ENCODE assay signal across 9 cellular contexts in the genomic region with DNA sequence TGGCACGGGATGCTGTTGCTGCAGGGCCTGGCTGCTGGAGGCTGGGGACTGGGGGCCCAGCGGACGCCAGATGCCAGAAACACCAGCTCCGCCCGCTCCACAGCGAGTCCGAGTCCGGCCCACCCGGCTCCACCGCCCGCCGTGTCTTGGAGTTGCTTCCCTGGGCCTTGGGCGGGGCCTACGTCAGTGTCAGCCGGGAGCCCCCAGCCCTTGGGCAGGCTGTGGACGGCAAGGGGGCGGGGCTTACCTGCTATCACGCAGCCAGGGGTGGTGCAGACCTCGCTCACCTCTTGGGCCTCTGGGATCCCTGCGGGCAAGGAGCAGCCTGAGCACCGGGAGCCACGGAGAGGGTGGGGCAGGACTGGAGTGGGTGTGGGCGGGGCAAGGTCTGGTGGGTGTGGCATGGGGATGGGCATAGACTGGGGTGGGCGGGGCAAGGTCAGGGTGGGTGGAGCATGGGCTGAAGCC. TPM values are rescaled to one million over a fixed set of nuclear protein-coding genes. Genes with fewer than 3 reads are reported as not detected.
DNase-seq lines count a peak whose midpoint lies in the region; ATAC-seq and TF ChIP-seq lines count a peak whose summit lies in the region.
"Had no signal": no experiment of that assay in that cellular context is flagged by ENCODE, and none has a peak within 500 bp of the region (broad histone marks: within the 10 kb centered on the region; RNA-seq: fewer than 3 reads in every experiment).

No MANE protein-coding gene starts in this region.

- peak; percentile 36 for ATAC-seq in T-helper 17 cell
- no peak for ATAC-seq in HG03175 (IDR thresholded peaks at IDR 0.05; ENCODE audit: unreplicated experiment)

- TF ChIP-seq EP300 in suprapubic skin (IDR thresholded peaks at IDR 0.05) = no peak

- H3K4me3 ChIP-seq in mammary epithelial cell (replicated peaks in 1 of 3; ENCODE audit: insufficient read depth in 1 of 3, low read depth in 2 of 3, low read length in 3 of 3) (no peak overlapping the region), hepatocyte (no peak overlapping the region), suprapubic skin (peak overlapping the region; percentile 2)
- H3K4me3 ChIP-seq: tibial artery had no signal

- H3K36me3 Mint-ChIP-seq in MCF 10A (ENCODE audit: insufficient read depth, unreplicated experiment) (no peaks in the 10 kb centered on the region), T-helper 17 cell (ENCODE audit: low read depth) (no peaks in the 10 kb centered on the region)

- H3K27ac Mint-ChIP-seq in MCF 10A (ENCODE audit: low read depth, unreplicated experiment) (no peak overlapping the region), T-helper 17 cell (no peak overlapping the region)

- H3K4me2 ChIP-seq in mammary epithelial cell (ENCODE audit: insufficient read depth, low read depth, low read length) = no peak overlapping the region
- peak overlapping the region; percentile 47 for H3K4me2 ChIP-seq in hepatocyte

- H3K27me3 ChIP-seq in mammary epithelial cell (ENCODE audit: insufficient read depth, low read length) (peaks cover 6% of the 10 kb centered on the region), hepatocyte (no peaks in the 10 kb centered on the region), suprapubic skin (peaks cover 27% of the 10 kb centered on the region)

- H3K4me3 Mint-ChIP-seq in MCF 10A (ENCODE audit: unreplicated experiment) = no peak overlapping the region
- no peak overlapping the region for H3K4me3 Mint-ChIP-seq in T-helper 17 cell

- intact Hi-C loops in MCF 10A (cut with micrococcal nuclease) = no loop called here
- intact Hi-C loops in mammary epithelial cell (cut with micrococcal nuclease) = no loop called here

- BruUV-seq in MCF 10A (replicated peaks; lab: Mats Ljungman, UMichigan) = no TSS peak
- BruUV-seq in mammary epithelial cell (replicated peaks; lab: Mats Ljungman, UMichigan) = no TSS peak

- H3K9me3 Mint-ChIP-seq in MCF 10A (ENCODE audit: unreplicated experiment) = peaks cover 12% of the 10 kb centered on the region

- no peaks in the 10 kb centered on the region for H3K9me3 ChIP-seq in mammary epithelial cell (replicated peaks; ENCODE audit: insufficient read depth, low read length)
- peaks cover 4% of the 10 kb centered on the region for H3K9me3 ChIP-seq in T-helper 17 cell (ENCODE audit: control insufficient read depth, low read length, poor library complexity, severe bottlenecking)
- H3K9me3 ChIP-seq in hepatocyte (ENCODE audit: low read depth) = no peaks in the 10 kb centered on the region
- H3K9me3 ChIP-seq in suprapubic skin = peaks cover 15% of the 10 kb centered on the region

- TF ChIP-seq CTCF in MCF 10A (IDR thresholded peaks at IDR 0.05; ENCODE audit: unreplicated experiment) = no peak
- no peak for TF ChIP-seq CTCF in mammary epithelial cell (conservative IDR thresholded peaks at IDR 0.05 in 1 of 2, IDR thresholded peaks at IDR 0.05 in 1 of 2; ENCODE audit: extremely low read depth in 1 of 2, insufficient read depth in 1 of 2, low read depth in 1 of 2, low read length in 2 of 2)
- no peak for TF ChIP-seq CTCF in hepatocyte (IDR thresholded peaks at IDR 0.05; ENCODE audit: poor library complexity)
- no peak for TF ChIP-seq CTCF in suprapubic skin (IDR thresholded peaks at IDR 0.05)

- H3K79me2 ChIP-seq in mammary epithelial cell (ENCODE audit: insufficient read depth, low read length) = no peaks in the 10 kb centered on the region
- H3K79me2 ChIP-seq in hepatocyte = no peaks in the 10 kb centered on the region

- DNase-seq in MCF 10A (ENCODE audit: unreplicated experiment) (peak; percentile 16), mammary epithelial cell (no peak), T-helper 17 cell (peak in 1 of 3 donors; percentile 7), hepatocyte (ENCODE audit: low spot score) (peak; percentile 78), suprapubic skin (ENCODE audit: low spot score in 2 of 2) (peak; percentile 61 to 77), SW 1271 (lab: John Stamatoyannopoulos, UW) (no peak), NCI-H1048 (lab: John Stamatoyannopoulos, UW) (no peak)

- POLR2A ChIA-PET in MCF 10A (lab: Yijun Ruan, JAX) = no interaction called here

- H3K27me3 Mint-ChIP-seq in MCF 10A (ENCODE audit: insufficient read depth, unreplicated experiment) (peaks cover 12% of the 10 kb centered on the region), T-helper 17 cell (no peaks in the 10 kb centered on the region)

- no peaks in the 10 kb centered on the region for H3K4me1 Mint-ChIP-seq in MCF 10A (ENCODE audit: insufficient read depth, unreplicated experiment)
- H3K4me1 Mint-ChIP-seq in T-helper 17 cell = no peaks in the 10 kb centered on the region

- H2AFZ ChIP-seq in mammary epithelial cell (ENCODE audit: low read depth, low read length) (no peak overlapping the region), hepatocyte (peak overlapping the region; percentile 43)

- WGBS in mammary epithelial cell (ENCODE audit: low coverage, missing lambda C conversion rate) = 13% methylated on average over 14 of the region's 24 CpGs
- WGBS in hepatocyte (ENCODE audit: low lambda C conversion rate, missing lambda C conversion rate) = 10% methylated on average over 23 of the region's 24 CpGs
- 3% methylated on average over 9 of the region's 24 CpGs for WGBS in suprapubic skin

- dilution Hi-C loops in mammary epithelial cell (cut with HindIII; ENCODE audit: low sequenced_read_pairs) = no loop called here

- in situ Hi-C loops in mammary epithelial cell (cut with MboI; ENCODE audit: low sequenced_read_pairs in 2 of 2) = no loop called here

- no peak for TF ChIP-seq POLR2A in suprapubic skin (IDR thresholded peaks at IDR 0.05)

- CTCF ChIA-PET in MCF 10A (lab: Yijun Ruan, JAX) (interaction anchor here (0.6 kb wide), 1 partner anchor 596 kb away, joined by 3 read pairs; no protein-coding TSS in a partner anchor), mammary epithelial cell (lab: Charles Lee; ENCODE audit: low non-redundant PET) (no interaction called here)

- H3K36me3 ChIP-seq in mammary epithelial cell (ENCODE audit: insufficient read depth, low read length) = no peaks in the 10 kb centered on the region
- H3K36me3 ChIP-seq in hepatocyte (replicated peaks; ENCODE audit: insufficient read depth, low read depth) = no peaks in the 10 kb centered on the region
- no peaks in the 10 kb centered on the region for H3K36me3 ChIP-seq in suprapubic skin
- H3K36me3 ChIP-seq: tibial artery had no signal

- H3K4me1 ChIP-seq in mammary epithelial cell (ENCODE audit: insufficient read depth, low read length) (no peaks in the 10 kb centered on the region), hepatocyte (ENCODE audit: insufficient read depth) (peaks cover 4% of the 10 kb centered on the region), suprapubic skin (peaks cover 9% of the 10 kb centered on the region)

- no peak overlapping the region for H3K9ac ChIP-seq in mammary epithelial cell (ENCODE audit: insufficient read depth, low read length)

- H3K27ac ChIP-seq in mammary epithelial cell (ENCODE audit: insufficient read depth, low read depth, low read length) (no peak overlapping the region), hepatocyte (no peak overlapping the region), suprapubic skin (no peak overlapping the region)
- H3K27ac ChIP-seq: tibial artery had no signal

- H3K9me2 ChIP-seq in hepatocyte (replicated peaks; ENCODE audit: insufficient read depth) = no peaks in the 10 kb centered on the region

- no peaks in the 10 kb centered on the region for H4K20me1 ChIP-seq in mammary epithelial cell (ENCODE audit: insufficient read depth, low read length)
- H4K20me1 ChIP-seq in hepatocyte (ENCODE audit: insufficient read depth, poor library complexity, severe bottlenecking) = no peaks in the 10 kb centered on the region

RNA-seq across cellular contexts. Expression of a gene that starts 21.7 kb away (rescaled TPM):
- total RNA-seq in MCF 10A (2022) (not detected in 2 replicates), mammary epithelial cell (not detected), T-helper 17 cell (1 to 10 TPM in 1 of 2 donors, under 1 TPM in 1; 0.94 to 3.8 TPM), hepatocyte (0.32 and 0.93 TPM in 2 replicates), suprapubic skin (1 to 10 TPM in 2 of 4 donors, not detected in 2; 2.2 to 2.6 TPM)
- polyA plus RNA-seq in mammary epithelial cell (not detected), hepatocyte (1.8 TPM in 1 of 2 replicates, not detected in the other)
- not detected for polyA minus RNA-seq in mammary epithelial cell

RNA-seq across cellular contexts. Expression of a gene that starts 24.5 kb away (rescaled TPM):
- total RNA-seq in MCF 10A (2022) (10.3 and 12.6 TPM in 2 replicates), mammary epithelial cell (10 to 100 TPM; 15.7 to 29.1 TPM), T-helper 17 cell (10 to 100 TPM; 17.6 to 18.5 TPM), hepatocyte (21.4 and 36.7 TPM in 2 replicates), suprapubic skin (10 to 100 TPM in 2 of 4 donors, 1 to 10 TPM in 2; 9.7 to 16.3 (median 10.7) TPM)
- polyA plus RNA-seq in mammary epithelial cell (26.3 TPM), hepatocyte (39.6 and 41.4 TPM in 2 replicates)
- 3.5 TPM for polyA minus RNA-seq in mammary epithelial cell

RNA-seq across cellular contexts. Expression of a gene that starts 54.9 kb away (rescaled TPM):
- total RNA-seq in MCF 10A (2022) (4.2 and 4.6 TPM in 2 replicates), mammary epithelial cell (10 to 100 TPM; 12.9 to 19.0 TPM), T-helper 17 cell (100 to 1,000 TPM; 179 to 212 TPM), hepatocyte (2.7 and 6.1 TPM in 2 replicates), suprapubic skin (100 to 1,000 TPM in 1 of 4 donors, 10 to 100 TPM in 3; 33.3 to 111 (median 60.9) TPM)
- polyA plus RNA-seq in mammary epithelial cell (19.6 TPM), hepatocyte (5.3 and 5.4 TPM in 2 replicates)
- polyA minus RNA-seq in mammary epithelial cell = 11.4 TPM

Comparison
In these comparisons a context has a peak if more than half of its experiments do, and no peak if none do; other contexts are left out.
1. DNase-seq: peak in MCF 10A (single experiment), hepatocyte (single experiment) and suprapubic skin (2 of 2); none in mammary epithelial cell (single experiment), SW 1271 (0 of 2) and NCI-H1048 (single experiment).